In genomic region chr9:70602364-70603019, GRCh38 we compare ENCODE assay signal across 8 cellular contexts.
DNase-seq lines count a peak whose midpoint lies in the region; ATAC-seq and TF ChIP-seq lines count a peak whose summit lies in the region.

No MANE protein-coding gene starts in this region.

- peak; percentile 99 for TF ChIP-seq RAD21 in liver (IDR thresholded peaks at IDR 0.05)

- no peak overlapping the region for H3K4me3 ChIP-seq in liver (ENCODE audit: low read depth in 1 of 3, low read length in 3 of 3)

- no peaks in the 10 kb centered on the region for H3K9me3 ChIP-seq in liver (ENCODE audit: control insufficient read depth in 4 of 4, low read length in 3 of 4)

- peak; percentile 77 for ATAC-seq in GM18517 (IDR thresholded peaks at IDR 0.05; ENCODE audit: unreplicated experiment)
- ATAC-seq in HG03060 (IDR thresholded peaks at IDR 0.05; ENCODE audit: low read depth, unreplicated experiment), result peak; percentile 81

- no peaks in the 10 kb centered on the region for H3K36me3 ChIP-seq in liver (ENCODE audit: control insufficient read depth in 4 of 4, insufficient read depth in 3 of 4, low read depth in 1 of 4, low read length in 3 of 4)

- H3K27ac ChIP-seq in liver (ENCODE audit: low read depth in 1 of 2, low read length in 2 of 2), result peak overlapping the region; percentile 25 to 29

- no peaks in the 10 kb centered on the region for H3K27me3 ChIP-seq in liver (ENCODE audit: control insufficient read depth in 4 of 4, insufficient read depth in 4 of 4, low read length in 3 of 4)

- peak; percentile 89 for TF ChIP-seq CTCF in liver (IDR thresholded peaks at IDR 0.05; ENCODE audit: low read depth, low read length, missing input control)

- peak overlapping the region in 1 of 2 donors; percentile 73 for H3K9ac ChIP-seq in liver (ENCODE audit: low read depth in 1 of 2, low read length in 2 of 2)

- DNase-seq in AG08396 (ENCODE audit: low spot score) (peak; percentile 55), NCI-H2171 (lab: John Stamatoyannopoulos, UW) (peak; percentile 73), dermis blood vessel endothelial cell (peak; percentile 89)
- peak; percentile 28 for DNase-seq in activated CD4-positive, alpha-beta T cell treated with anti-CD3 and anti-CD28 coated beads for 1 hour
- DNase-seq in stimulated activated CD4-positive, alpha-beta T cell treated with anti-CD3 and anti-CD28 coated beads, Interleukin-4, amount 100 ng/mL, for 1 hour, result peak; percentile 13

- 45% methylated on average over 5 of the region's 5 CpGs for WGBS in liver

- peaks cover 1 to 9% (median 7%) of the 10 kb centered on the region in 4 donors for H3K4me1 ChIP-seq in liver (ENCODE audit: control insufficient read depth in 4 of 4, insufficient read depth in 4 of 4, low read length in 3 of 4)

TF ChIP-seq in liver, 16 proteins besides CTCF, POLR2A, EP300 and RAD21:
- TF ChIP-seq EGR1 (IDR thresholded peaks at IDR 0.05; ENCODE audit: low read depth in 2 of 2) (no peak), RXRA (IDR thresholded peaks at IDR 0.05) (peak in 1 of 2 donors; percentile 16), JUND (IDR thresholded peaks at IDR 0.05) (no peak), ATF3 (IDR thresholded peaks at IDR 0.05) (peak; percentile 38), FOXA2 (IDR thresholded peaks at IDR 0.05) (no peak), TAF1 (conservative IDR thresholded peaks at IDR 0.05) (no peak), HNF4A (conservative IDR thresholded peaks at IDR 0.05) (no peak), ZBTB33 (IDR thresholded peaks at IDR 0.05) (no peak), FOXA1 (IDR thresholded peaks at IDR 0.05) (no peak), MAX (IDR thresholded peaks at IDR 0.05) (no peak), SP1 (IDR thresholded peaks at IDR 0.05) (no peak), YY1 (IDR thresholded peaks at IDR 0.05) (peak; percentile 54)

Comparison
In these comparisons a context has a peak if more than half of its experiments do, and no peak if none do; other contexts are left out.
1. DNase-seq: peak in every context shown above with its lines; median percentile 89 in dermis blood vessel endothelial cell; 73 in NCI-H2171; 55 in AG08396; 28 in activated CD4-positive, alpha-beta T cell treated with anti-CD3 and anti-CD28 coated beads for 1 hour; 13 in stimulated activated CD4-positive, alpha-beta T cell treated with anti-CD3 and anti-CD28 coated beads, Interleukin-4, amount 100 ng/mL, for 1 hour.